Comparison of ENCODE assay signal across 9 cellular contexts in the genomic region with DNA sequence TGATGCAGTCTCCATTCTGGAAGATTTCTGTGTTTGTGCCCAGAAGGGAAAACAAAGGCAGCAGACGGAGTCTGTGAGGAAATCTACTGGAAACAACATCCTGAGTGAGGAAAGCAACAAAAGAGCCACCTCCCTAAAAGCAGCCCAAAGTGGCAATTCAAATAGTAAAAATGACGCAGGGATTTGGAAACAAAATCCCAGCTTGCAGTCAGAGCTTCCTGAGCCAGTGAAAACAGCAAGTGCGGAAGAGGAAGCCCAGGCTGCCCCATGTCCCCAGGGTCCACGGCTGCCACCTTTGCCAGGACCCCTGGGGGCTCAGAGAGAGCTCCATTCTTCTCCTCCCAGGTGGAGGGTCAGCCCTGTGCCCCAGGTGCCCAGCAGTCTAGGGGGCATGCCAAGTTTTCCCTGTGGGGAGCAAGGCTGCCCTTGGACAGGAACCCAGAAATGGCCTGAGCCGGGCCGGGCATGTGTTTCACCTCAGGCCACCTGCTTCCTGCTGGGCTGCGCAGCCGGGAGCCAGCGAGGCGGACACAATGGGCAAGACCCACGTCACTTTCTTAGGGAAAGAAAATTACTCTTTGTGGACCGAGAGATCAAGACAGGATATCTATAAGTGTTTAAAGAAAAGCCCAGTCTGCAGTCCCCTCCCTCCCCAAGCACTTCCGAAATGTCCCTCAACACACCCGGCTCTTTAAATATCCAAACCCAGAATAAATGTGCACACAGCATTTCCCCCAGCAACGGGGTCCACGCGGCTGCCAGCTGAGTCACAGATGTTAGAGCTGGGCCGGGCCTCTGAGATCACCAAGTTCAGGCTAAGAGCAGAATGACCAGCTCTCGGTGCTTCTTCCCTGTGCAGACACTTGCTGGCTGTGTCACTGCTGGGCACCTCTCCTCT.
DNase-seq lines count a peak whose midpoint lies in the region; ATAC-seq and TF ChIP-seq lines count a peak whose summit lies in the region.
"Had no signal": no experiment of that assay in that cellular context is flagged by ENCODE, and none has a peak within 500 bp of the region (broad histone marks: within the 10 kb centered on the region; RNA-seq: fewer than 3 reads in every experiment).

No MANE protein-coding gene starts in this region.

- H3K36me3 Mint-ChIP-seq in T-helper 2 cell treated with Interferon-gamma antibody and Interleukin-4, amounts not matched to agents 5 μg/mL and 100 μg/mL, for 36 hours (ENCODE audit: low read depth) = no peaks in the 10 kb centered on the region
- H3K36me3 Mint-ChIP-seq in progenitor cell of endocrine pancreas (ENCODE audit: insufficient read depth) = peaks cover 3% of the 10 kb centered on the region

- TF ChIP-seq CTCF in progenitor cell of endocrine pancreas (IDR thresholded peaks at IDR 0.05; ENCODE audit: unreplicated experiment) = no peak

- no peak overlapping the region for H3K27ac Mint-ChIP-seq in T-helper 2 cell treated with Interferon-gamma antibody and Interleukin-4, amounts not matched to agents 5 μg/mL and 100 μg/mL, for 36 hours
- no peak overlapping the region for H3K27ac Mint-ChIP-seq in progenitor cell of endocrine pancreas

- peak; percentile 71 for DNase-seq in CD1c-positive myeloid dendritic cell (ENCODE audit: extremely low spot score)
- DNase-seq in SHP77 (lab: John Stamatoyannopoulos, UW) = peak; percentile 13 to 53
- DNase-seq in glomerular visceral epithelial cell (ENCODE audit: extremely low spot score) = peak; percentile 34
- peak in 9 of 10 donors; percentile 30 to 93 (median 60) for DNase-seq in posterior cingulate gyrus
- DNase-seq in T-helper 2 cell treated with Interferon-gamma antibody and Interleukin-4, amounts not matched to agents 5 μg/mL and 100 μg/mL, for 36 hours (ENCODE audit: low spot score) = no peak
- DNase-seq in progenitor cell of endocrine pancreas (ENCODE audit: low spot score, unreplicated experiment) = no peak
- no peak for DNase-seq in KBM-7
- DNase-seq: activated CD4-positive, alpha-beta T cell treated with anti-CD3 and anti-CD28 coated beads, Interleukin-2, amount 50 U/mL, for 4 hours had no signal

- intact Hi-C loops in posterior cingulate gyrus (cut with DNase I) = no loop called here

- in situ Hi-C loops in KBM-7 (cut with MboI; ENCODE audit: low pct_unique_long_range_greater_than_20kb, low sequenced_read_pairs) = no loop called here

- no peak overlapping the region for H3K4me3 Mint-ChIP-seq in T-helper 2 cell treated with Interferon-gamma antibody and Interleukin-4, amounts not matched to agents 5 μg/mL and 100 μg/mL, for 36 hours
- H3K4me3 Mint-ChIP-seq in progenitor cell of endocrine pancreas (ENCODE audit: low read depth) = no peak overlapping the region

- no peaks in the 10 kb centered on the region for H3K4me1 Mint-ChIP-seq in T-helper 2 cell treated with Interferon-gamma antibody and Interleukin-4, amounts not matched to agents 5 μg/mL and 100 μg/mL, for 36 hours (ENCODE audit: low read depth)
- no peaks in the 10 kb centered on the region for H3K4me1 Mint-ChIP-seq in progenitor cell of endocrine pancreas (ENCODE audit: low read depth)

- no peak for ATAC-seq in HG02938 (IDR thresholded peaks at IDR 0.05; ENCODE audit: unreplicated experiment)

- H3K27me3 Mint-ChIP-seq in T-helper 2 cell treated with Interferon-gamma antibody and Interleukin-4, amounts not matched to agents 5 μg/mL and 100 μg/mL, for 36 hours (ENCODE audit: low read depth) = no peaks in the 10 kb centered on the region
- H3K27me3 Mint-ChIP-seq in progenitor cell of endocrine pancreas = no peaks in the 10 kb centered on the region

- H3K9me3 Mint-ChIP-seq in T-helper 2 cell treated with Interferon-gamma antibody and Interleukin-4, amounts not matched to agents 5 μg/mL and 100 μg/mL, for 36 hours = peaks cover 5% of the 10 kb centered on the region
- peaks cover 4% of the 10 kb centered on the region for H3K9me3 Mint-ChIP-seq in progenitor cell of endocrine pancreas (ENCODE audit: low read depth)

Comparison
In these comparisons a context has a peak if more than half of its experiments do, and no peak if none do; other contexts are left out.
1. DNase-seq: peak in CD1c-positive myeloid dendritic cell (single experiment), SHP77 (2 of 2), glomerular visceral epithelial cell (single experiment) and posterior cingulate gyrus (9 of 10); none in T-helper 2 cell treated with Interferon-gamma antibody and Interleukin-4, amounts not matched to agents 5 μg/mL and 100 μg/mL, for 36 hours (single experiment), progenitor cell of endocrine pancreas (single experiment) and KBM-7 (single experiment).